ENCODE assay signal across 23 cellular contexts in genomic region chr3:64105816-64106215, GRCh38.
DNase-seq lines count a peak whose midpoint lies in the region; ATAC-seq, FAIRE-seq and TF ChIP-seq lines count a peak whose summit lies in the region.
"Had no signal": no experiment of that assay in that cellular context is flagged by ENCODE, and none has a peak within 500 bp of the region (broad histone marks: within the 10 kb centered on the region; RNA-seq: fewer than 3 reads in every experiment).

No MANE protein-coding gene starts in this region.

- no peaks in the 10 kb centered on the region for H3K27me3 Mint-ChIP-seq in nephron (ENCODE audit: low read depth)
- H3K27me3 Mint-ChIP-seq: CD4-positive, CD25-positive, alpha-beta regulatory T cell had no signal

- H3K4me1 Mint-ChIP-seq in nephron = peaks cover 66% of the 10 kb centered on the region
- H3K4me1 Mint-ChIP-seq: CD4-positive, CD25-positive, alpha-beta regulatory T cell had no signal

- no peak for FAIRE-seq in GM12878 (lab: Jason Lieb, UNC)
- no peak for FAIRE-seq in HTR-8/SVneo (lab: Jason Lieb, UNC)
- FAIRE-seq: H1 had no signal

- H4K91ac ChIP-seq in IMR-90 (ENCODE audit: insufficient read depth, low read depth, low read length) = 0 out of 2 replicates have a peak overlapping the region, but pooled peaks have one; percentile 15

- H3K4me1 ChIP-seq in IMR-90 (ENCODE audit: control insufficient read depth, insufficient read depth, low read length) = peaks cover 11% of the 10 kb centered on the region
- H3K4me1 ChIP-seq in GM12878 (ENCODE audit: control insufficient read depth, insufficient read depth, low read length) = no peaks in the 10 kb centered on the region

- no peak for DNase-seq in IMR-90
- no peak for DNase-seq in GM12878 (ENCODE audit: low read depth, low spot score)
- DNase-seq in HTR-8/SVneo (ENCODE audit: insufficient read length, low spot score) = no peak
- DNase-seq in inferior parietal cortex (ENCODE audit: extremely low spot score) = no peak
- no peak for DNase-seq in dorsolateral prefrontal cortex
- DNase-seq: AML-193; Calu3; CD4-positive, CD25-positive, alpha-beta regulatory T cell; DMS79 treated with DMSO at 0.1 percent for 48 hours; GDM1; KBM-7; NCI-H146; NCI-H2107; NCI-H345; NCI-H69; NK-92 treated with Interleukin-12 subunit alpha and Interleukin-12 subunit beta, amount 100 ng/mL, for 24 hours; OCI-M1; Right ventricle myocardium superior; SK-N-SH had no signal

- peak overlapping the region; percentile 15; the same call in 1 of the 2 replicates for H3K4ac ChIP-seq in IMR-90 (ENCODE audit: low read depth, low read length)

- H3K36me3 Mint-ChIP-seq in nephron (ENCODE audit: low read depth) = peaks cover 5% of the 10 kb centered on the region
- H3K36me3 Mint-ChIP-seq: CD4-positive, CD25-positive, alpha-beta regulatory T cell had no signal

- no peaks in the 10 kb centered on the region for H3K9me3 Mint-ChIP-seq in nephron
- H3K9me3 Mint-ChIP-seq: CD4-positive, CD25-positive, alpha-beta regulatory T cell had no signal

- intact Hi-C loops in IMR-90 (cut with micrococcal nuclease) (no loop called here), GM12878 (cut with micrococcal nuclease; ENCODE audit: unreplicated experiment) (no loop called here), dorsolateral prefrontal cortex (cut with DNase I) (no loop called here)

- peak overlapping the region; percentile 63 for H2BK5ac ChIP-seq in IMR-90 (ENCODE audit: low read depth, low read length, poor library complexity, severe bottlenecking)

- H4K20me1 ChIP-seq in IMR-90 (ENCODE audit: insufficient read depth, low read length) (peaks cover 15% of the 10 kb centered on the region; the same call in 1 of the 2 replicates), GM12878 (ENCODE audit: control insufficient read depth, insufficient read depth) (no peaks in the 10 kb centered on the region)

- no peak overlapping the region for H2AK5ac ChIP-seq in IMR-90 (ENCODE audit: low read depth, low read length)

- POLR2A ChIA-PET in IMR-90 (lab: Charles Lee; ENCODE audit: unreplicated experiment) (no interaction called here), GM12878 (lab: Charles Lee) (interaction anchor here (0.5 to 0.7 kb wide), 3 partner anchors 36 to 134 kb away, joined by 3 to 6 read pairs (median 6); no protein-coding TSS in a partner anchor)

- ATAC-seq in GM18868 (IDR thresholded peaks at IDR 0.05; ENCODE audit: unreplicated experiment) (peak; percentile 47), IMR-90 (ENCODE audit: low read depth) (no peak), GM12878 (peak; percentile 48), esophagus mucosa (no peak)

- H2AK9ac ChIP-seq in IMR-90 (replicated peaks; ENCODE audit: low read depth, low read length, poor library complexity) = no peak overlapping the region

- TF ChIP-seq POLR2A in IMR-90 (IDR thresholded peaks at IDR 0.05; ENCODE audit: low read depth, low read length) (no peak), GM12878 (IDR thresholded peaks at IDR 0.05; ENCODE audit: low read depth, low read length) (no peak)

- no peak overlapping the region for H3K4me3 ChIP-seq in IMR-90 (ENCODE audit: insufficient read depth, low read depth, low read length)
- no peak overlapping the region for H3K4me3 ChIP-seq in GM12878
- no peak overlapping the region for H3K4me3 ChIP-seq in dorsolateral prefrontal cortex

- no peak overlapping the region for H2BK120ac ChIP-seq in IMR-90 (ENCODE audit: low read depth, low read length)

- peak overlapping the region; percentile 56; the same call in 1 of the 2 replicates for H3K18ac ChIP-seq in IMR-90 (ENCODE audit: low read depth, low read length)

- H2BK15ac ChIP-seq in IMR-90 (ENCODE audit: low read depth, low read length) = no peak overlapping the region

- in situ Hi-C loops in IMR-90 (cut with MboI; ENCODE audit: low sequenced_read_pairs) = no loop called here
- in situ Hi-C loops in GM12878 (cut with MboI) = no loop called here

- H3K27ac Mint-ChIP-seq in nephron = peak overlapping the region; percentile 37 to 87 (median 66)
- H3K27ac Mint-ChIP-seq: CD4-positive, CD25-positive, alpha-beta regulatory T cell had no signal

- H3K79me1 ChIP-seq in IMR-90 (ENCODE audit: low read depth in 1 of 2, low read length in 2 of 2) = peaks cover 13 to 62% of the 10 kb centered on the region in 2 experiments

- H3K79me2 ChIP-seq in GM12878 (ENCODE audit: control insufficient read depth, insufficient read depth, low read length) = no peaks in the 10 kb centered on the region

- H3K27ac ChIP-seq in IMR-90 (ENCODE audit: insufficient read depth, low read length) (no peak overlapping the region), GM12878 (ENCODE audit: control insufficient read depth, insufficient read depth) (no peak overlapping the region), dorsolateral prefrontal cortex (no peak overlapping the region)

- H3K4me3 Mint-ChIP-seq in nephron = no peak overlapping the region
- H3K4me3 Mint-ChIP-seq: CD4-positive, CD25-positive, alpha-beta regulatory T cell had no signal

- H3K9ac ChIP-seq in IMR-90 (ENCODE audit: low read depth, low read length) (no peak overlapping the region), GM12878 (ENCODE audit: control insufficient read depth, insufficient read depth, low read length) (no peak overlapping the region)
- H3K9ac ChIP-seq: SK-N-SH had no signal

- CTCF ChIA-PET in IMR-90 (lab: Yijun Ruan, JAX) = interaction anchor here (0.6 to 0.8 kb wide), 2 partner anchors 76 to 382 kb away, joined by 3 read pairs; no protein-coding TSS in a partner anchor
- CTCF ChIA-PET in GM12878 (lab: Yijun Ruan, JAX) = interaction anchor here (0.7 to 1.9 kb wide), 7 partner anchors 8 to 115 kb away, joined by 3 to 8 read pairs (median 3); no protein-coding TSS in a partner anchor

- H3K23ac ChIP-seq in IMR-90 (ENCODE audit: low read depth, low read length) = 0 out of 2 replicates have a peak overlapping the region, but pooled peaks have one; percentile 0

- dilution Hi-C loops in IMR-90 (cut with HindIII; ENCODE audit: low sequenced_read_pairs, unreplicated experiment) = no loop called here

- H3K56ac ChIP-seq in IMR-90 (ENCODE audit: extremely low read depth, insufficient read depth, low read length) = no peak overlapping the region

- no peak for TF ChIP-seq CTCF in IMR-90 (conservative IDR thresholded peaks at IDR 0.05; ENCODE audit: low read depth, low read length)
- TF ChIP-seq CTCF in GM12878 (IDR thresholded peaks at IDR 0.05 in 2 of 3, conservative IDR thresholded peaks at IDR 0.05 in 1 of 3; ENCODE audit: control insufficient read depth in 2 of 3, extremely low read depth in 1 of 3, insufficient read depth in 1 of 3, low read depth in 3 of 3, low read length in 3 of 3) = no peak
- TF ChIP-seq CTCF in nephron (IDR thresholded peaks at IDR 0.05; ENCODE audit: unreplicated experiment in 3 of 3) = no peak
- TF ChIP-seq CTCF in dorsolateral prefrontal cortex (IDR thresholded peaks at IDR 0.05 in 54 of 56, conservative IDR thresholded peaks at IDR 0.05 in 2 of 56; ENCODE audit: low read depth in 1 of 56, partially characterized antibody in 56 of 56) = no peak

- peaks cover 42% of the 10 kb centered on the region for H3K9me1 ChIP-seq in IMR-90 (ENCODE audit: insufficient read depth, low read length)

- no peak overlapping the region for H2AFZ ChIP-seq in IMR-90 (replicated peaks; ENCODE audit: low read length, poor library complexity)
- H2AFZ ChIP-seq in GM12878 (ENCODE audit: control insufficient read depth, low read depth, low read length) = no peak overlapping the region

- SMC1A ChIA-PET in GM12878 (lab: Charles Lee; ENCODE audit: uncharacterized antibody, unreplicated experiment) = interaction anchor here (0.7 to 2.5 kb wide), 11 partner anchors 9 to 294 kb away, joined by 3 to 9 read pairs (median 4); partner anchors contain the start of gene PRICKLE2

- 0 out of 2 replicates have a peak overlapping the region, but pooled peaks have one; percentile 14 for H2BK20ac ChIP-seq in IMR-90 (ENCODE audit: low read depth, low read length)

- no peak overlapping the region for H4K8ac ChIP-seq in IMR-90 (ENCODE audit: low read depth in 2 of 2, low read length in 2 of 2)

- no peak overlapping the region for H4K5ac ChIP-seq in IMR-90 (ENCODE audit: low read depth, low read length)

- RAD21 ChIA-PET in GM12878 (lab: Charles Lee; ENCODE audit: unreplicated experiment) = interaction anchor here (0.6 to 2.0 kb wide), 5 partner anchors 47 to 203 kb away, joined by 3 to 6 read pairs (median 3); partner anchors contain the start of gene PRICKLE2

- H3K36me3 ChIP-seq in IMR-90 (ENCODE audit: control insufficient read depth, insufficient read depth, low read length) = peaks cover 13% of the 10 kb centered on the region
- H3K36me3 ChIP-seq in GM12878 (ENCODE audit: control insufficient read depth in 2 of 2, insufficient read depth in 2 of 2, low read length in 1 of 2) = no peaks in the 10 kb centered on the region

- TF ChIP-seq RAD21 in IMR-90 (IDR thresholded peaks at IDR 0.05; ENCODE audit: low read length) (no peak), GM12878 (IDR thresholded peaks at IDR 0.05; ENCODE audit: insufficient read depth, low read depth, low read length) (no peak)

- no peak for TF ChIP-seq EP300 in GM12878 (IDR thresholded peaks at IDR 0.05; ENCODE audit: borderline replicate concordance in 1 of 2, control insufficient read depth in 1 of 2, low read depth in 2 of 2, low read length in 2 of 2)

- peak overlapping the region; percentile 53; the same call in 1 of the 2 replicates for H3K14ac ChIP-seq in IMR-90 (replicated peaks; ENCODE audit: low read depth, low read length)

- BruUV-seq in IMR-90 (replicated peaks; lab: Mats Ljungman, UMichigan) = no TSS peak
- BruUV-seq in GM12878 (replicated peaks; lab: Mats Ljungman, UMichigan) = no TSS peak

- H3K27me3 ChIP-seq in IMR-90 (ENCODE audit: control insufficient read depth, insufficient read depth, low read length) = no peaks in the 10 kb centered on the region
- no peaks in the 10 kb centered on the region; a peak in 1 of 4 replicates for H3K27me3 ChIP-seq in GM12878 (replicated peaks in 1 of 2; ENCODE audit: control insufficient read depth in 2 of 2, insufficient read depth in 2 of 2, low read length in 1 of 2)
- peaks cover 0 to 16% (median 0%) of the 10 kb centered on the region in 45 donors for H3K27me3 ChIP-seq in dorsolateral prefrontal cortex

- no peak overlapping the region for H3K4me2 ChIP-seq in IMR-90 (ENCODE audit: low read depth, low read length)
- H3K4me2 ChIP-seq in GM12878 (ENCODE audit: control insufficient read depth, insufficient read depth) = no peak overlapping the region
- H3K4me2 ChIP-seq: SK-N-SH had no signal

- no peaks in the 10 kb centered on the region for H3K9me3 ChIP-seq in IMR-90 (ENCODE audit: control insufficient read depth, insufficient read depth, low read length)
- no peaks in the 10 kb centered on the region for H3K9me3 ChIP-seq in GM12878 (replicated peaks; ENCODE audit: control insufficient read depth, insufficient read depth, low read length)
- H3K9me3 ChIP-seq: SK-N-SH had no signal

TF ChIP-seq in IMR-90, 13 proteins besides CTCF, POLR2A, EP300 and RAD21 (continues in another document):
- no peak for TF ChIP-seq RFX5 (IDR thresholded peaks at IDR 0.05; ENCODE audit: low read depth, low read length)
- TF ChIP-seq MAFK (IDR thresholded peaks at IDR 0.05; ENCODE audit: low read depth, low read length) = no peak

TF ChIP-seq in GM12878, 131 proteins besides CTCF, POLR2A, EP300 and RAD21 (continues in another document):
- TF ChIP-seq SP1 (IDR thresholded peaks at IDR 0.05; ENCODE audit: low read depth, low read length) (no peak), KLF5 (IDR thresholded peaks at IDR 0.05; ENCODE audit: partially characterized antibody) (no peak)

Comparison
In these comparisons a context has a peak if more than half of its experiments do, and no peak if none do; other contexts are left out.
1. ATAC-seq: peak in GM18868 (single experiment) and GM12878 (single experiment); none in IMR-90 (single experiment) and esophagus mucosa (single experiment).